ENCODE assay signal across 1 cellular context in genomic region chr15:101773496-101774100, GRCh38.
TF ChIP-seq lines count a peak whose summit lies in the region.

No MANE protein-coding gene starts in this region.

TF ChIP-seq in H1, 55 proteins besides CTCF, POLR2A, EP300 and RAD21 (continued from another document):
- TF ChIP-seq, protein P1, sequence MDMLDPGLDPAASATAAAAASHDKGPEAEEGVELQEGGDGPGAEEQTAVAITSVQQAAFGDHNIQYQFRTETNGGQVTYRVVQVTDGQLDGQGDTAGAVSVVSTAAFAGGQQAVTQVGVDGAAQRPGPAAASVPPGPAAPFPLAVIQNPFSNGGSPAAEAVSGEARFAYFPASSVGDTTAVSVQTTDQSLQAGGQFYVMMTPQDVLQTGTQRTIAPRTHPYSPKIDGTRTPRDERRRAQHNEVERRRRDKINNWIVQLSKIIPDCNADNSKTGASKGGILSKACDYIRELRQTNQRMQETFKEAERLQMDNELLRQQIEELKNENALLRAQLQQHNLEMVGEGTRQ (IDR thresholded peaks at IDR 0.05; ENCODE audit: low read length) = no peak
- no peak for TF ChIP-seq SIRT6 (IDR thresholded peaks at IDR 0.05; ENCODE audit: low read length)
